In genomic region chr13:56528040-56528760, GRCh38 we compare ENCODE assay signal across 23 cellular contexts.
DNase-seq lines count a peak whose midpoint lies in the region; ATAC-seq lines count a peak whose summit lies in the region.
"Had no signal": no experiment of that assay in that cellular context is flagged by ENCODE, and none has a peak within 500 bp of the region (broad histone marks: within the 10 kb centered on the region; RNA-seq: fewer than 3 reads in every experiment).

No MANE protein-coding gene starts in this region.

- DNase-seq in DMS53 (lab: John Stamatoyannopoulos, UW) (peak; percentile 95), NCI-H1417 (lab: John Stamatoyannopoulos, UW) (peak in 2 of 3 experiments; percentile 79 to 96), NCI-H345 (lab: John Stamatoyannopoulos, UW) (peak; percentile 75), SHP77 (lab: John Stamatoyannopoulos, UW) (peak; percentile 76 to 78), NCI-H82 treated with DMSO at 0.1 percent for 48 hours (lab: John Stamatoyannopoulos, UW; ENCODE audit: unreplicated experiment) (no peak), AG20443 (ENCODE audit: low spot score) (no peak)
- DNase-seq: activated CD4-positive, alpha-beta T cell treated with anti-CD3 and anti-CD28 coated beads, Interleukin-2, amount 50 U/mL, for 4 hours; activated naive CD4-positive, alpha-beta T cell treated with anti-CD3 and anti-CD28 coated beads for 36 hours; anterior cingulate cortex; caudate nucleus; CD4-positive, alpha-beta T cell; erythroblast; foreskin melanocyte; GM23248; kidney glomerular epithelial cell; mesendoderm; natural killer cell; SIG-M5; stimulated activated naive CD4-positive, alpha-beta T cell treated with Interleukin-2 at 50 U/mL for 16 hours; thyroid gland had no signal

- ATAC-seq in GM18907 (IDR thresholded peaks at IDR 0.05; ENCODE audit: unreplicated experiment) (no peak), HG03039 (IDR thresholded peaks at IDR 0.05; ENCODE audit: unreplicated experiment) (no peak)
- ATAC-seq: natural killer cell, sciatic nerve had no signal

Comparison
In these comparisons a context has a peak if more than half of its experiments do, and no peak if none do; other contexts are left out.
1. DNase-seq: peak in DMS53 (single experiment), NCI-H1417 (2 of 3), NCI-H345 (single experiment) and SHP77 (2 of 2); none in NCI-H82 treated with DMSO at 0.1 percent for 48 hours (single experiment) and AG20443 (single experiment).